ENCODE assay signal across 19 cellular contexts in genomic region chr12:106769546-106769945, GRCh38. TPM values are rescaled to one million over a fixed set of nuclear protein-coding genes. Genes with fewer than 3 reads are reported as not detected.
A peak's percentile ranks its signal among the peaks of the same experiment; 100 is the strongest.
DNase-seq lines count a peak whose midpoint lies in the region; TF ChIP-seq lines count a peak whose summit lies in the region.
"Had no signal": no experiment of that assay in that cellular context is flagged by ENCODE, and none has a peak within 500 bp of the region (broad histone marks: within the 10 kb centered on the region; RNA-seq: fewer than 3 reads in every experiment).

No MANE protein-coding gene starts in this region.

- peaks cover 45% of the 10 kb centered on the region for H3K4me1 Mint-ChIP-seq in endodermal cell

- H3K9me2 ChIP-seq in OCI-LY7 (ENCODE audit: insufficient read depth, low read length): no peaks in the 10 kb centered on the region
- H3K9me2 ChIP-seq: SK-N-SH had no signal

- intact Hi-C loops in OCI-LY7 (cut with micrococcal nuclease; ENCODE audit: unreplicated experiment): no loop called here
- intact Hi-C loops in posterior vena cava (cut with DNase I): no loop called here

- H3K27ac ChIP-seq in endodermal cell (ENCODE audit: low read depth, low read length) (peak overlapping the region; percentile 90), liver (ENCODE audit: low read depth in 1 of 2, low read length in 2 of 2) (peak overlapping the region; percentile 64 to 80), OCI-LY7 (ENCODE audit: low read depth, low read length, poor library complexity, severe bottlenecking) (no peak overlapping the region)
- H3K27ac ChIP-seq: left lung had no signal

- H3K4me3 Mint-ChIP-seq in endodermal cell: no peak overlapping the region
- H3K4me3 Mint-ChIP-seq: B cell had no signal

- BruUV-seq in OCI-LY7 (replicated peaks; lab: Mats Ljungman, UMichigan): no TSS peak

- H3K79me2 ChIP-seq in OCI-LY7 (ENCODE audit: insufficient read depth, low read depth, low read length): no peaks in the 10 kb centered on the region

- TF ChIP-seq RAD21 in liver (IDR thresholded peaks at IDR 0.05): no peak

- H3K9ac ChIP-seq in endodermal cell (ENCODE audit: extremely low read depth, low read length, poor library complexity, severe bottlenecking) (no peak overlapping the region), liver (ENCODE audit: low read depth in 1 of 2, low read length in 2 of 2) (peak overlapping the region in 1 of 2 donors; percentile 21)
- H3K9ac ChIP-seq: SK-N-SH had no signal

- TF ChIP-seq CTCF in endodermal cell (conservative IDR thresholded peaks at IDR 0.05) (no peak), liver (IDR thresholded peaks at IDR 0.05; ENCODE audit: low read depth, low read length, missing input control) (no peak), OCI-LY7 (conservative IDR thresholded peaks at IDR 0.05; ENCODE audit: low read length) (no peak)

- H4K20me1 ChIP-seq in OCI-LY7 (ENCODE audit: insufficient read depth, low read length): no peaks in the 10 kb centered on the region

- H3K36me3 ChIP-seq in endodermal cell (ENCODE audit: control insufficient read depth, insufficient read depth, low read length) (no peaks in the 10 kb centered on the region), liver (ENCODE audit: control insufficient read depth in 4 of 4, insufficient read depth in 3 of 4, low read depth in 1 of 4, low read length in 3 of 4) (no peaks in the 10 kb centered on the region), OCI-LY7 (ENCODE audit: insufficient read depth, low read length) (no peaks in the 10 kb centered on the region; the same call in 1 of the 2 replicates)
- H3K36me3 ChIP-seq: left lung had no signal

- H3K4me3 ChIP-seq in endodermal cell (ENCODE audit: low read length) (no peak overlapping the region), liver (ENCODE audit: low read depth in 1 of 3, low read length in 3 of 3) (no peak overlapping the region), OCI-LY7 (ENCODE audit: low read depth, low read length, poor library complexity, severe bottlenecking) (no peak overlapping the region)
- H3K4me3 ChIP-seq: left lung, smooth muscle cell had no signal

- H3K27ac Mint-ChIP-seq in endodermal cell: peak overlapping the region; percentile 74
- H3K27ac Mint-ChIP-seq: B cell had no signal

- no peak overlapping the region for H2AFZ ChIP-seq in OCI-LY7 (ENCODE audit: low read length)

- H3K27me3 ChIP-seq in endodermal cell (ENCODE audit: control insufficient read depth, insufficient read depth, low read length, poor library complexity, severe bottlenecking): no peaks in the 10 kb centered on the region
- H3K27me3 ChIP-seq in liver (ENCODE audit: control insufficient read depth in 4 of 4, insufficient read depth in 4 of 4, low read length in 3 of 4): no peaks in the 10 kb centered on the region

- no peaks in the 10 kb centered on the region for H3K27me3 Mint-ChIP-seq in endodermal cell (ENCODE audit: insufficient read depth)

- POLR2A ChIA-PET in OCI-LY7 (lab: Charles Lee): no interaction called here

- H3K4me2 ChIP-seq in OCI-LY7 (ENCODE audit: low read length): no peak overlapping the region
- H3K4me2 ChIP-seq: SK-N-SH, smooth muscle cell had no signal

- no peaks in the 10 kb centered on the region for H3K9me3 ChIP-seq in endodermal cell (ENCODE audit: control insufficient read depth, low read length)
- H3K9me3 ChIP-seq in liver (ENCODE audit: control insufficient read depth in 4 of 4, low read length in 3 of 4): no peaks in the 10 kb centered on the region
- no peaks in the 10 kb centered on the region for H3K9me3 ChIP-seq in OCI-LY7 (ENCODE audit: low read length)
- H3K9me3 ChIP-seq: left lung, SK-N-SH had no signal

- H3K9me3 Mint-ChIP-seq in endodermal cell: no peaks in the 10 kb centered on the region

- DNase-seq in MV-4-11 (lab: John Stamatoyannopoulos, UW) (peak; percentile 20), endodermal cell (no peak), NAMALWA (ENCODE audit: low spot score) (no peak), OCI-LY7 (ENCODE audit: low spot score) (no peak), OCI-M2 (lab: John Stamatoyannopoulos, UW; ENCODE audit: unreplicated experiment) (no peak), posterior vena cava (ENCODE audit: low spot score) (no peak)
- DNase-seq: activated CD4-positive, alpha-beta T cell treated with anti-CD3 and anti-CD28 coated beads for 48 hours; activated effector memory CD4-positive, alpha-beta T cell treated with anti-CD3 and anti-CD28 coated beads, Interleukin-2, amount 50 U/mL, for 16 hours; amniotic stem cell; foreskin melanocyte; GDM1; left lung; NCI-H2171 treated with DMSO at 0.1 percent for 48 hours; NCI-H774; SK-N-SH; stimulated activated CD4-positive, alpha-beta T cell treated with anti-CD3 and anti-CD28 coated beads, Interleukin-4, amount 100 ng/mL, for 4 hours had no signal

- H3K36me3 Mint-ChIP-seq in endodermal cell (ENCODE audit: low read depth): no peaks in the 10 kb centered on the region

- 70 to 84% methylated on average over 5 to 6 of the region's 6 CpGs for WGBS in endodermal cell (ENCODE audit: insufficient coverage in 1 of 2, insufficient read length in 1 of 2), 2 experiments
- WGBS in liver: 32% methylated on average over 6 of the region's 6 CpGs

- CTCF ChIA-PET in OCI-LY7 (lab: Charles Lee; ENCODE audit: unreplicated experiment): no interaction called here

- peaks cover 20% of the 10 kb centered on the region for H3K4me1 ChIP-seq in endodermal cell (ENCODE audit: control insufficient read depth, insufficient read depth, low read length)
- peaks cover 5 to 66% (median 61%) of the 10 kb centered on the region in 4 donors for H3K4me1 ChIP-seq in liver (ENCODE audit: control insufficient read depth in 4 of 4, insufficient read depth in 4 of 4, low read length in 3 of 4)
- H3K4me1 ChIP-seq in OCI-LY7 (ENCODE audit: insufficient read depth, low read length, poor library complexity, severe bottlenecking): no peaks in the 10 kb centered on the region

TF ChIP-seq in liver, 16 proteins besides CTCF, POLR2A, EP300 and RAD21:
- TF ChIP-seq EGR1 (IDR thresholded peaks at IDR 0.05; ENCODE audit: low read depth in 2 of 2) (no peak), MAX (IDR thresholded peaks at IDR 0.05) (no peak)

RNA-seq across cellular contexts. Expression of gene RIC8B, which starts 4.9 kb away (rescaled TPM):
- 10 to 100 TPM; 19.6 to 23.3 TPM for total RNA-seq in endodermal cell
- polyA plus RNA-seq in endodermal cell (2013, experiment 1 of 2): 25.6 TPM
- polyA plus RNA-seq in endodermal cell (2013, experiment 2 of 2): 23.2 TPM
- 10 to 100 TPM in 1 of 2 donors, 1 to 10 TPM in 1; 5.6 to 15.1 TPM for total RNA-seq in liver
- polyA plus RNA-seq in liver: 1 to 10 TPM; 2.7 to 2.8 TPM
- total RNA-seq in OCI-LY7 (2014; rRNA removed; shearing (Covaris generic)): not detected in 2 replicates
- total RNA-seq in OCI-LY7 (2022): 9.6 TPM in 2 replicates
- 10 to 100 TPM; 20.2 to 23.8 TPM for total RNA-seq in posterior vena cava
